ENCODE assay signal across 9 cellular contexts in genomic region chr1:58898739-58899580, GRCh38.
A peak's percentile ranks its signal among the peaks of the same experiment; 100 is the strongest.
DNase-seq lines count a peak whose midpoint lies in the region; ATAC-seq, FAIRE-seq and TF ChIP-seq lines count a peak whose summit lies in the region.
"Had no signal": no experiment of that assay in that cellular context is flagged by ENCODE, and none has a peak within 500 bp of the region (broad histone marks: within the 10 kb centered on the region; RNA-seq: fewer than 3 reads in every experiment).

No MANE protein-coding gene starts in this region.

- H3K4me1 ChIP-seq in body of pancreas (peaks cover 85% of the 10 kb centered on the region), HepG2 (ENCODE audit: insufficient read depth, low read length) (peaks cover 88% of the 10 kb centered on the region), spleen (peaks cover 43 to 85% (median 66%) of the 10 kb centered on the region in 6 donors)

- DNase-seq in Kasumi-1 (lab: John Stamatoyannopoulos, UW) (peak; percentile 91 to 96), body of pancreas (peak; percentile 37 to 72 (median 54)), HepG2 (ENCODE audit: low spot score) (peak; percentile 98), spleen (peak; percentile 88), omental fat pad (ENCODE audit: low spot score) (no peak), inferior parietal cortex (ENCODE audit: extremely low spot score) (no peak), NCI-H187 treated with DMSO at 0.1 percent for 48 hours (lab: John Stamatoyannopoulos, UW) (no peak), AG08395 (ENCODE audit: low spot score) (no peak)
- DNase-seq: NCI-H748 treated with DMSO at 0.1 percent for 48 hours had no signal

- TF ChIP-seq POLR2A in body of pancreas (IDR thresholded peaks at IDR 0.05), result no peak
- peak in 1 of 2 experiments; percentile 37; a peak in 1 of 4 replicates for TF ChIP-seq POLR2A in HepG2 (IDR thresholded peaks at IDR 0.05; ENCODE audit: insufficient read depth in 1 of 2, low read depth in 2 of 2, low read length in 2 of 2)
- no peak for TF ChIP-seq POLR2A in spleen (IDR thresholded peaks at IDR 0.05)

- CTCF ChIA-PET in HepG2 (lab: Yijun Ruan, JAX; ENCODE audit: low intra/inter-chr PET ratio, low total read pairs), result no interaction called here

- in situ Hi-C loops in HepG2 (cut with HindIII; ENCODE audit: extremely low pct_ligation_motif_present, low pct_unique_long_range_greater_than_20kb), result no loop called here

- intact Hi-C loops in body of pancreas (cut with DNase I) (no loop called here), HepG2 (cut with micrococcal nuclease; ENCODE audit: unreplicated experiment) (loop anchor here (1.0 to 2.0 kb wide), 2 partner anchors 14 to 114 kb away; partner anchors contain the start of gene JUN), spleen (cut with DNase I; ENCODE audit: low total_unique reads) (no loop called here)

- H3K4me3 ChIP-seq in body of pancreas (no peak overlapping the region), HepG2 (replicated peaks in 1 of 3; ENCODE audit: insufficient read depth in 1 of 3, low read depth in 2 of 3, low read length in 3 of 3) (peak overlapping the region in 1 of 3 experiments; percentile 6; a peak in 1 of 6 replicates), spleen (no peak overlapping the region)

- ATAC-seq in body of pancreas, result no peak
- ATAC-seq in HepG2, result peak; percentile 79
- ATAC-seq in omental fat pad (ENCODE audit: low FRiP score), result no peak

- H3K9me3 ChIP-seq in body of pancreas (no peaks in the 10 kb centered on the region), HepG2 (ENCODE audit: low read length) (no peaks in the 10 kb centered on the region), spleen (no peaks in the 10 kb centered on the region)

- H3K27ac ChIP-seq in body of pancreas (peak overlapping the region; percentile 18 to 97 (median 72)), HepG2 (ENCODE audit: extremely low read length, insufficient read depth, low read length) (peak overlapping the region; percentile 80), spleen (peak overlapping the region; percentile 35 to 87 (median 72))

- BruUV-seq in HepG2 (replicated peaks; lab: Mats Ljungman, UMichigan), result no TSS peak

- H3K9ac ChIP-seq in HepG2 (ENCODE audit: insufficient read depth, low read depth, low read length), result peak overlapping the region; percentile 44

- no peaks in the 10 kb centered on the region for H3K79me2 ChIP-seq in HepG2 (ENCODE audit: insufficient read depth, low read length)

- H3K4me2 ChIP-seq in HepG2 (ENCODE audit: low read depth, low read length), result peak overlapping the region; percentile 52

- H2AFZ ChIP-seq in HepG2 (ENCODE audit: low read length), result no peak overlapping the region

- POLR2A ChIA-PET in HepG2 (lab: Yijun Ruan, JAX), result interaction anchor here (1.0 to 4.5 kb wide), 3 partner anchors 15 to 115 kb away, joined by 3 to 38 read pairs (median 5); partner anchors contain the start of gene JUN

- peak; percentile 94 for FAIRE-seq in HepG2 (lab: Jason Lieb, UNC)

- H3K36me3 ChIP-seq in body of pancreas (replicated peaks in 1 of 2; ENCODE audit: insufficient read depth in 1 of 2, low read depth in 2 of 2) (no peaks in the 10 kb centered on the region), HepG2 (replicated peaks in 1 of 2; ENCODE audit: control insufficient read depth in 1 of 2, insufficient read depth in 2 of 2, low read length in 2 of 2) (no peaks in the 10 kb centered on the region), spleen (no peaks in the 10 kb centered on the region)

- TF ChIP-seq CTCF in body of pancreas (IDR thresholded peaks at IDR 0.05) (no peak), HepG2 (CRISPR knock-in tag; IDR thresholded peaks at IDR 0.05) (peak; percentile 57), spleen (IDR thresholded peaks at IDR 0.05 in 8 of 11, conservative IDR thresholded peaks at IDR 0.05 in 3 of 11) (no peak), omental fat pad (IDR thresholded peaks at IDR 0.05) (no peak)

- peak; percentile 72 for TF ChIP-seq RAD21 in HepG2 (CRISPR knock-in tag; IDR thresholded peaks at IDR 0.05)

- 23 to 30% methylated on average over 10 of the region's 10 CpGs for WGBS in body of pancreas, 2 donors
- 40% methylated on average over 8 of the region's 10 CpGs for WGBS in HepG2 (ENCODE audit: low lambda C conversion rate)
- WGBS in spleen, 5 donors, result 23 to 42% (median 31%) methylated on average over 10 of the region's 10 CpGs

- TF ChIP-seq EP300 in HepG2 (IDR thresholded peaks at IDR 0.05; ENCODE audit: low read depth in 2 of 2, low read length in 2 of 2) (peak in 1 of 2 experiments; percentile 89; a peak in 3 of 4 replicates), HepG2 (CRISPR knock-in tag; IDR thresholded peaks at IDR 0.05; ENCODE audit: borderline replicate concordance) (peak; percentile 76)

- H3K27me3 ChIP-seq in body of pancreas (no peaks in the 10 kb centered on the region), HepG2 (ENCODE audit: control insufficient read depth in 1 of 2, insufficient read depth in 2 of 2, low read length in 2 of 2) (no peaks in the 10 kb centered on the region), spleen (replicated peaks in 1 of 7) (no peaks in the 10 kb centered on the region)

- H4K20me1 ChIP-seq in HepG2 (ENCODE audit: insufficient read depth, low read length), result no peaks in the 10 kb centered on the region

TF ChIP-seq in HepG2, 621 proteins besides CTCF, POLR2A, EP300 and RAD21 (continues in another document):
- TF ChIP-seq TMF1 (CRISPR knock-in tag; IDR thresholded peaks at IDR 0.05; ENCODE audit: low read depth) (no peak), ZNF17 (CRISPR knock-in tag; IDR thresholded peaks at IDR 0.05) (no peak), ZBTB3 (CRISPR knock-in tag; IDR thresholded peaks at IDR 0.05; ENCODE audit: borderline replicate concordance, low read depth) (no peak), SPEN (CRISPR knock-in tag; IDR thresholded peaks at IDR 0.05; ENCODE audit: low read depth) (peak; percentile 93; the same call in 1 of the 2 replicates), REL (CRISPR knock-in tag; conservative IDR thresholded peaks at IDR 0.05) (no peak), KDM2A (CRISPR knock-in tag; IDR thresholded peaks at IDR 0.05; ENCODE audit: borderline replicate concordance, low read depth) (peak; percentile 57; the same call in 1 of the 2 replicates), FOSL1 (CRISPR knock-in tag; IDR thresholded peaks at IDR 0.05; ENCODE audit: borderline replicate concordance) (no peak), ZFY (CRISPR knock-in tag; IDR thresholded peaks at IDR 0.05) (peak; percentile 69), ZNF446 (CRISPR knock-in tag; IDR thresholded peaks at IDR 0.05) (no peak), MXD4 (CRISPR knock-in tag; IDR thresholded peaks at IDR 0.05) (peak; percentile 58; the same call in 1 of the 2 replicates), PHB2 (IDR thresholded peaks at IDR 0.05; ENCODE audit: partially characterized antibody) (no peak), SSRP1 (CRISPR knock-in tag; IDR thresholded peaks at IDR 0.05) (no peak), CBX1 (IDR thresholded peaks at IDR 0.05; ENCODE audit: low read depth) (peak; percentile 22), NCOR1 (IDR thresholded peaks at IDR 0.05; ENCODE audit: borderline replicate concordance, low read length) (peak; percentile 95), TBX3 (IDR thresholded peaks at IDR 0.05; ENCODE audit: borderline replicate concordance) (no peak)
- TF ChIP-seq, protein P1, sequence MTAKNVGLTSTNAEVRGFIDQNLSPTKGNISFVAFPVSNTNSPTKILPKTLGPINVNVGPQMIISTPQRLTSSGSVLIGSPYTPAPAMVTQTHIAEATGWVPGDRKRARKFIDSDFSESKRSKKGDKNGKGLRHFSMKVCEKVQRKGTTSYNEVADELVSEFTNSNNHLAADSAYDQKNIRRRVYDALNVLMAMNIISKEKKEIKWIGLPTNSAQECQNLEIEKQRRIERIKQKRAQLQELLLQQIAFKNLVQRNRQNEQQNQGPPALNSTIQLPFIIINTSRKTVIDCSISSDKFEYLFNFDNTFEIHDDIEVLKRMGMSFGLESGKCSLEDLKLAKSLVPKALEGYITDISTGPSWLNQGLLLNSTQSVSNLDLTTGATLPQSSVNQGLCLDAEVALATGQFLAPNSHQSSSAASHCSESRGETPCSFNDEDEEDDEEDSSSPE (CRISPR knock-in tag; IDR thresholded peaks at IDR 0.05), result peak; percentile 66
- TF ChIP-seq, protein P2, sequence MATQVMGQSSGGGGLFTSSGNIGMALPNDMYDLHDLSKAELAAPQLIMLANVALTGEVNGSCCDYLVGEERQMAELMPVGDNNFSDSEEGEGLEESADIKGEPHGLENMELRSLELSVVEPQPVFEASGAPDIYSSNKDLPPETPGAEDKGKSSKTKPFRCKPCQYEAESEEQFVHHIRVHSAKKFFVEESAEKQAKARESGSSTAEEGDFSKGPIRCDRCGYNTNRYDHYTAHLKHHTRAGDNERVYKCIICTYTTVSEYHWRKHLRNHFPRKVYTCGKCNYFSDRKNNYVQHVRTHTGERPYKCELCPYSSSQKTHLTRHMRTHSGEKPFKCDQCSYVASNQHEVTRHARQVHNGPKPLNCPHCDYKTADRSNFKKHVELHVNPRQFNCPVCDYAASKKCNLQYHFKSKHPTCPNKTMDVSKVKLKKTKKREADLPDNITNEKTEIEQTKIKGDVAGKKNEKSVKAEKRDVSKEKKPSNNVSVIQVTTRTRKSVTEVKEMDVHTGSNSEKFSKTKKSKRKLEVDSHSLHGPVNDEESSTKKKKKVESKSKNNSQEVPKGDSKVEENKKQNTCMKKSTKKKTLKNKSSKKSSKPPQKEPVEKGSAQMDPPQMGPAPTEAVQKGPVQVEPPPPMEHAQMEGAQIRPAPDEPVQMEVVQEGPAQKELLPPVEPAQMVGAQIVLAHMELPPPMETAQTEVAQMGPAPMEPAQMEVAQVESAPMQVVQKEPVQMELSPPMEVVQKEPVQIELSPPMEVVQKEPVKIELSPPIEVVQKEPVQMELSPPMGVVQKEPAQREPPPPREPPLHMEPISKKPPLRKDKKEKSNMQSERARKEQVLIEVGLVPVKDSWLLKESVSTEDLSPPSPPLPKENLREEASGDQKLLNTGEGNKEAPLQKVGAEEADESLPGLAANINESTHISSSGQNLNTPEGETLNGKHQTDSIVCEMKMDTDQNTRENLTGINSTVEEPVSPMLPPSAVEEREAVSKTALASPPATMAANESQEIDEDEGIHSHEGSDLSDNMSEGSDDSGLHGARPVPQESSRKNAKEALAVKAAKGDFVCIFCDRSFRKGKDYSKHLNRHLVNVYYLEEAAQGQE (IDR thresholded peaks at IDR 0.05; ENCODE audit: borderline replicate concordance in 1 of 2, low read depth in 1 of 2, low read length in 2 of 2), result 0 out of 4 replicates have a peak, but pooled peaks of 1 of the 2 experiments have one; percentile 55
- TF ChIP-seq, protein P3, sequence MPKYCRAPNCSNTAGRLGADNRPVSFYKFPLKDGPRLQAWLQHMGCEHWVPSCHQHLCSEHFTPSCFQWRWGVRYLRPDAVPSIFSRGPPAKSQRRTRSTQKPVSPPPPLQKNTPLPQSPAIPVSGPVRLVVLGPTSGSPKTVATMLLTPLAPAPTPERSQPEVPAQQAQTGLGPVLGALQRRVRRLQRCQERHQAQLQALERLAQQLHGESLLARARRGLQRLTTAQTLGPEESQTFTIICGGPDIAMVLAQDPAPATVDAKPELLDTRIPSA (CRISPR knock-in tag; IDR thresholded peaks at IDR 0.05; ENCODE audit: borderline replicate concordance), result no peak

Comparison
In these comparisons a context has a peak if more than half of its experiments do, and no peak if none do; other contexts are left out.
1. DNase-seq: peak in Kasumi-1 (2 of 2), body of pancreas (4 of 4), HepG2 (single experiment) and spleen (single experiment); none in omental fat pad (single experiment), inferior parietal cortex (single experiment), NCI-H187 treated with DMSO at 0.1 percent for 48 hours (single experiment) and AG08395 (single experiment).
2. Peak in every context shown above with its lines, with median percentiles within 50 percentile points of each other: H3K27ac ChIP-seq.